8 cellular contexts compared by ENCODE assay signal in genomic region chr22:46577361-46578249, GRCh38. TPM values are rescaled to one million over a fixed set of nuclear protein-coding genes. Genes with fewer than 3 reads are reported as not detected.
DNase-seq lines count a peak whose midpoint lies in the region; ATAC-seq and TF ChIP-seq lines count a peak whose summit lies in the region.

No MANE protein-coding gene starts in this region.

- in situ Hi-C loops in G401 (cut with HindIII; ENCODE audit: low sequenced_read_pairs), result no loop called here
- in situ Hi-C loops in brain microvascular endothelial cell (cut with HindIII; ENCODE audit: low pct_ligation_motif_present, low sequenced_read_pairs), result no loop called here
- in situ Hi-C loops in transverse colon (cut with MboI; ENCODE audit: low pct_ligation_motif_present in 1 of 4, low pct_unique_long_range_greater_than_20kb in 1 of 4, low sequenced_read_pairs in 3 of 4), result no loop called here

- TF ChIP-seq EP300 in transverse colon (IDR thresholded peaks at IDR 0.05; ENCODE audit: low read depth), result no peak

- peak; percentile 23 for DNase-seq in G401 (ENCODE audit: low spot score)
- no peak for DNase-seq in brain microvascular endothelial cell
- DNase-seq in right lobe of liver, result peak; percentile 35 to 63 (median 59)
- peak; percentile 41 for DNase-seq in transverse colon
- no peak for DNase-seq in NCI-H2107 treated with DMSO at 0.1 percent for 48 hours (lab: John Stamatoyannopoulos, UW; ENCODE audit: unreplicated experiment)
- DNase-seq in NCI-H510A (lab: John Stamatoyannopoulos, UW), result no peak

- ATAC-seq in right lobe of liver (peak in 2 of 4 donors; percentile 2), HG03521 (IDR thresholded peaks at IDR 0.05; ENCODE audit: unreplicated experiment) (no peak)

- H3K9me3 ChIP-seq in right lobe of liver (no peaks in the 10 kb centered on the region), transverse colon (no peaks in the 10 kb centered on the region)

- H3K4me2 ChIP-seq in KMS-11, result peak overlapping the region; percentile 54; the same call in 1 of the 2 replicates

- H3K9ac ChIP-seq in KMS-11, result no peak overlapping the region

- H3K4me3 ChIP-seq in KMS-11 (IDR thresholded peaks at IDR 0.05; ENCODE audit: insufficient read depth, low read depth, low read length), result no peak overlapping the region
- H3K4me3 ChIP-seq in brain microvascular endothelial cell (ENCODE audit: low read depth, low read length), result peak overlapping the region; percentile 64
- peak overlapping the region; percentile 51 to 66 (median 62) for H3K4me3 ChIP-seq in right lobe of liver
- H3K4me3 ChIP-seq in transverse colon, result peak overlapping the region; percentile 48 to 83 (median 78)

- no peak overlapping the region; the same call in 1 of the 2 replicates for H2AFZ ChIP-seq in KMS-11 (ENCODE audit: low read depth)

- H3K27ac ChIP-seq in KMS-11 (no peak overlapping the region), brain microvascular endothelial cell (no peak overlapping the region), right lobe of liver (peak overlapping the region; percentile 40 to 70 (median 53)), transverse colon (peak overlapping the region; percentile 82 to 91 (median 89))

- no peak for TF ChIP-seq POLR2A in right lobe of liver (IDR thresholded peaks at IDR 0.05)
- TF ChIP-seq POLR2A in transverse colon (IDR thresholded peaks at IDR 0.05), result no peak

- H3K27me3 ChIP-seq in KMS-11 (ENCODE audit: insufficient read depth, low read depth) (peaks cover 8% of the 10 kb centered on the region; the same call in 1 of the 2 replicates), brain microvascular endothelial cell (replicated peaks) (no peaks in the 10 kb centered on the region), right lobe of liver (no peaks in the 10 kb centered on the region), transverse colon (no peaks in the 10 kb centered on the region)

- no peaks in the 10 kb centered on the region for H3K36me3 ChIP-seq in KMS-11 (ENCODE audit: insufficient read depth)
- no peaks in the 10 kb centered on the region for H3K36me3 ChIP-seq in brain microvascular endothelial cell (replicated peaks)
- H3K36me3 ChIP-seq in right lobe of liver, result no peaks in the 10 kb centered on the region
- H3K36me3 ChIP-seq in transverse colon, result no peaks in the 10 kb centered on the region

- H4K20me1 ChIP-seq in KMS-11 (ENCODE audit: insufficient read depth), result no peaks in the 10 kb centered on the region

- WGBS in right lobe of liver (ENCODE audit: insufficient coverage, low coverage, low lambda C conversion rate, missing lambda C conversion rate), result 4% methylated on average over 11 of the region's 67 CpGs
- WGBS in transverse colon (ENCODE audit: low coverage in 1 of 2), 2 donors, result 16% methylated on average over 12 of the region's 67 CpGs; no CpG with 5 or more reads in 1 of the 2 donors

- intact Hi-C loops in right lobe of liver (cut with DNase I), result loop anchor here in 1 of 2 donors (10.0 kb wide), 1 partner anchor 77 kb away; no protein-coding TSS in a partner anchor
- intact Hi-C loops in transverse colon (cut with DNase I; ENCODE audit: low total_unique reads), result no loop called here

- peaks cover 10% of the 10 kb centered on the region for H3K4me1 ChIP-seq in KMS-11 (ENCODE audit: low read depth, poor library complexity, severe bottlenecking)
- peaks cover 0 to 68% (median 29%) of the 10 kb centered on the region in 4 donors for H3K4me1 ChIP-seq in right lobe of liver
- peaks cover 40 to 72% (median 69%) of the 10 kb centered on the region in 4 donors for H3K4me1 ChIP-seq in transverse colon

- H3K79me2 ChIP-seq in KMS-11 (ENCODE audit: insufficient read depth, low read depth), result no peaks in the 10 kb centered on the region

- TF ChIP-seq CTCF in KMS-11 (conservative IDR thresholded peaks at IDR 0.05; ENCODE audit: low read depth, low read length) (no peak), brain microvascular endothelial cell (IDR thresholded peaks at IDR 0.05; ENCODE audit: low read depth, low read length, missing control alignments) (no peak), right lobe of liver (IDR thresholded peaks at IDR 0.05) (no peak), transverse colon (IDR thresholded peaks at IDR 0.05) (no peak)

RNA-seq across cellular contexts. Expression of gene CELSR1, which starts 40.2 kb away (rescaled TPM):
- total RNA-seq in G401 (2014; rRNA removed; shearing (Covaris generic)), result 5.5 and 10.1 TPM in 2 replicates
- total RNA-seq in right lobe of liver (1 to 10 TPM; 2.9 to 8.2 (median 5.0) TPM), transverse colon (1 to 10 TPM in 2 of 4 donors, under 1 TPM in 2; 0.96 to 2.5 (median 1.4) TPM)

RNA-seq across cellular contexts. Expression of gene GRAMD4, which starts 42.6 kb away (rescaled TPM):
- 23.5 and 45.4 TPM in 2 replicates for total RNA-seq in G401 (2014; rRNA removed; shearing (Covaris generic))
- total RNA-seq in right lobe of liver, result 10 to 100 TPM; 29.7 to 72.0 (median 34.8) TPM
- 100 to 1,000 TPM; 146 to 981 (median 258) TPM for total RNA-seq in transverse colon

Comparison
In these comparisons a context has a peak if more than half of its experiments do, and no peak if none do; other contexts are left out.
1. DNase-seq: peak in G401 (single experiment), right lobe of liver (3 of 3) and transverse colon (single experiment); none in brain microvascular endothelial cell (single experiment), NCI-H2107 treated with DMSO at 0.1 percent for 48 hours (single experiment) and NCI-H510A (single experiment).
2. H3K27ac ChIP-seq: peak in right lobe of liver (3 of 3) and transverse colon (4 of 4); none in KMS-11 (single experiment) and brain microvascular endothelial cell (single experiment).